In genomic region chr5:1132570-1132969, GRCh38 we compare ENCODE assay signal across 19 cellular contexts. TPM values are rescaled to one million over a fixed set of nuclear protein-coding genes. Genes with fewer than 3 reads are reported as not detected.
DNase-seq lines count a peak whose midpoint lies in the region; ATAC-seq and TF ChIP-seq lines count a peak whose summit lies in the region.
"Had no signal": no experiment of that assay in that cellular context is flagged by ENCODE, and none has a peak within 500 bp of the region (broad histone marks: within the 10 kb centered on the region; RNA-seq: fewer than 3 reads in every experiment).

No MANE protein-coding gene starts in this region.

- no peak for TF ChIP-seq CTCF in HFFc6 (IDR thresholded peaks at IDR 0.05)
- no peak for TF ChIP-seq CTCF in gastroesophageal sphincter (IDR thresholded peaks at IDR 0.05)

- no peaks in the 10 kb centered on the region for H3K4me1 Mint-ChIP-seq in HFFc6 (ENCODE audit: low read depth)

- peak overlapping the region; percentile 67; the same call in 1 of the 2 replicates for H3K4me3 Mint-ChIP-seq in HFFc6
- H3K4me3 Mint-ChIP-seq: CD4-positive, alpha-beta T cell had no signal

- TF ChIP-seq EP300 in gastroesophageal sphincter (IDR thresholded peaks at IDR 0.05): no peak

- no peak for TF ChIP-seq POLR2A in gastroesophageal sphincter (IDR thresholded peaks at IDR 0.05)

- H3K27ac Mint-ChIP-seq in HFFc6: no peak overlapping the region
- H3K27ac Mint-ChIP-seq: CD4-positive, alpha-beta T cell had no signal

- H3K9me3 Mint-ChIP-seq in HFFc6: peaks cover 12% of the 10 kb centered on the region
- H3K9me3 Mint-ChIP-seq: CD4-positive, alpha-beta T cell had no signal

- peak overlapping the region in 2 of 4 donors; percentile 30 to 37 for H3K27ac ChIP-seq in gastroesophageal sphincter
- peak overlapping the region; percentile 54 for H3K27ac ChIP-seq in skeletal muscle tissue (ENCODE audit: low read depth, low read length)
- H3K27ac ChIP-seq: 22Rv1 had no signal

- H3K27me3 ChIP-seq in gastroesophageal sphincter (peaks cover 5% of the 10 kb centered on the region), skeletal muscle tissue (ENCODE audit: control insufficient read depth in 3 of 3, insufficient read depth in 3 of 3, low read length in 3 of 3) (peaks cover 3 to 19% (median 15%) of the 10 kb centered on the region in 3 donors)

- WGBS in gastroesophageal sphincter (ENCODE audit: low coverage in 1 of 2), 2 donors: 49 to 67% methylated on average over 1 to 7 of the region's 8 CpGs

- H3K4me1 ChIP-seq in gastroesophageal sphincter (peaks cover 0 to 37% (median 7%) of the 10 kb centered on the region in 3 donors), skeletal muscle tissue (ENCODE audit: control insufficient read depth in 3 of 3, insufficient read depth in 3 of 3, low read length in 3 of 3) (peaks cover 32 to 41% (median 33%) of the 10 kb centered on the region in 3 donors)

- intact Hi-C loops in Right ventricle myocardium inferior (cut with DNase I) (loop anchor here (5.0 kb wide), 1 partner anchor 80 kb away; no protein-coding TSS in a partner anchor), left ventricle myocardium superior (cut with micrococcal nuclease) (no loop called here)

- peaks cover 27% of the 10 kb centered on the region for H3K27me3 Mint-ChIP-seq in HFFc6 (ENCODE audit: insufficient read depth)
- H3K27me3 Mint-ChIP-seq: CD4-positive, alpha-beta T cell had no signal

- no peak for DNase-seq in Right ventricle myocardium inferior (ENCODE audit: missing footprints)
- DNase-seq in left ventricle myocardium superior: no peak
- DNase-seq in HFFc6: no peak
- DNase-seq: ACHN; CD4-positive, alpha-beta T cell; KG1; MM.1S; NCI-H1048; NCI-H1417; NCI-H1694; NCI-H2029 treated with DMSO at 0.1 percent for 48 hours; NCI-H446 treated with DMSO at 0.1 percent for 48 hours; NCI-H526 treated with DMSO at 0.1 percent for 48 hours; SIG-M5 had no signal

- H3K9ac ChIP-seq in skeletal muscle tissue (ENCODE audit: low read depth in 1 of 3, low read length in 3 of 3): no peak overlapping the region

- 0 out of 2 replicates have a peak, but pooled peaks cover 4% of the 10 kb centered on the region for H3K36me3 Mint-ChIP-seq in HFFc6 (ENCODE audit: low read depth)

- H3K36me3 ChIP-seq in gastroesophageal sphincter (no peaks in the 10 kb centered on the region), skeletal muscle tissue (ENCODE audit: control insufficient read depth in 3 of 3, insufficient read depth in 3 of 3, low read length in 3 of 3) (no peaks in the 10 kb centered on the region)

- H3K9me3 ChIP-seq in gastroesophageal sphincter: no peaks in the 10 kb centered on the region
- H3K9me3 ChIP-seq in skeletal muscle tissue (ENCODE audit: control insufficient read depth in 3 of 3, low read length in 3 of 3): no peaks in the 10 kb centered on the region

- ATAC-seq in Right ventricle myocardium inferior: peak; percentile 45
- ATAC-seq in left ventricle myocardium superior: no peak
- ATAC-seq in gastroesophageal sphincter: peak; percentile 56
- ATAC-seq in HG02884 (IDR thresholded peaks at IDR 0.05; ENCODE audit: unreplicated experiment): no peak
- no peak for ATAC-seq in HG03342 (IDR thresholded peaks at IDR 0.05; ENCODE audit: unreplicated experiment)

- H3K4me3 ChIP-seq in gastroesophageal sphincter (no peak overlapping the region), skeletal muscle tissue (ENCODE audit: low read length in 3 of 3) (no peak overlapping the region)

RNA-seq across cellular contexts. Expression of gene SLC12A7, which starts 20.7 kb away (rescaled TPM):
- total RNA-seq in Right ventricle myocardium inferior: 179 TPM
- 230 TPM for total RNA-seq in left ventricle myocardium superior
- total RNA-seq in HFFc6 (2021; fragmentation: NEBNext Ultra II Directional; extraction: Animal tissue kit (Norgen Biotek cat#: 25700)): under 1 TPM in 3 of 6 experiments, not detected in 3; 0.07 to 0.09 (median 0.09) TPM
- total RNA-seq in gastroesophageal sphincter: 10 to 100 TPM; 18.8 to 28.7 (median 24.5) TPM
- 5.7 TPM for total RNA-seq in skeletal muscle tissue

Comparison
In these comparisons a context has a peak if more than half of its experiments do, and no peak if none do; other contexts are left out.
1. ATAC-seq: peak in Right ventricle myocardium inferior (single experiment) and gastroesophageal sphincter (single experiment); none in left ventricle myocardium superior (single experiment), HG02884 (single experiment) and HG03342 (single experiment).